In the genomic region with DNA sequence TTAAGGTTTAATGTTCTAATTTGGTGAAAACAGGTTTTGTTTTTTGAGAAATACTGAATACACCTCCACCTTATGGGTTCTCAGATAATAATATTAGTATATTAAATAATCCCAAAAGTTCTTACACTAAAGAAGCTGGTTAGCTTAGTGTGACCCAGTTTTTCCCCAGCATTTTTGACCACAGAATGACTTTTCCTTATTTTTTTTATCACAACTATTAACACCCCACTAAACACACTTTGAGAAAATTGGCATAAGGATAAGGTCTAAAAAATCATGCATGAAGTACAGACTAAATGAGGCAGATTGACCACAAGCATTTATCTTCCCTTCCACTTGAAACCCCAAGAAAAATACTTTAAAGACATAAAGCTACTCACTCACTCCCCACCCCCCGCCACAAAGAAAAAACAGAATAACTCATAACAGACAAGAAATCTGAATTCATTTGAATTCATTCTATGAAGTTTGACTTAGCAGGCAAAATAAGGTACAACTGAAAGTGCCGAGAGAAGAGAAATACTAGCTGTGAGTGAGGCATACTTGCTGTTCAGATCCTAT, we compare ENCODE assay signal across 19 cellular contexts. TPM values are rescaled to one million over a fixed set of nuclear protein-coding genes. Genes with fewer than 3 reads are reported as not detected.
DNase-seq lines count a peak whose midpoint lies in the region; ATAC-seq and TF ChIP-seq lines count a peak whose summit lies in the region.
"Had no signal": no experiment of that assay in that cellular context is flagged by ENCODE, and none has a peak within 500 bp of the region (broad histone marks: within the 10 kb centered on the region; RNA-seq: fewer than 3 reads in every experiment).

No MANE protein-coding gene starts in this region.

- H3K27ac ChIP-seq in MM.1S (ENCODE audit: low read length) (peak overlapping the region; percentile 2; the same call in 1 of the 2 replicates), hepatocyte (no peak overlapping the region)
- H3K27ac ChIP-seq: esophagus muscularis mucosa, tibial nerve had no signal

- H3K36me3 Mint-ChIP-seq in activated CD4-positive, alpha-beta T cell treated with anti-CD3 and anti-CD28 coated beads, Interleukin-2, amount 10 ng/mL, durations not matched to agents 24 days and 14 days (ENCODE audit: low read depth): no peaks in the 10 kb centered on the region
- H3K36me3 Mint-ChIP-seq in stimulated activated naive B cell treated with anti-CD40 and anti-IgM and Interleukin-4, amounts not matched to agents 10 μg/mL and 1 μg/mL and 100 μg/mL, for 72 hours: peaks cover 13 to 28% of the 10 kb centered on the region in 2 donors

- H3K9me3 Mint-ChIP-seq in activated CD4-positive, alpha-beta T cell treated with anti-CD3 and anti-CD28 coated beads, Interleukin-2, amount 10 ng/mL, durations not matched to agents 24 days and 14 days: peaks cover 5% of the 10 kb centered on the region
- peaks cover 5 to 7% of the 10 kb centered on the region in 2 donors for H3K9me3 Mint-ChIP-seq in stimulated activated naive B cell treated with anti-CD40 and anti-IgM and Interleukin-4, amounts not matched to agents 10 μg/mL and 1 μg/mL and 100 μg/mL, for 72 hours

- peak; percentile 18 to 40 for ATAC-seq in stimulated activated naive B cell treated with anti-CD40 and anti-IgM and Interleukin-4, amounts not matched to agents 10 μg/mL and 1 μg/mL and 100 μg/mL, for 72 hours (replicated peaks)
- ATAC-seq in GM18502 (IDR thresholded peaks at IDR 0.05; ENCODE audit: poor library complexity, unreplicated experiment): no peak
- no peak for ATAC-seq in HG02885 (IDR thresholded peaks at IDR 0.05; ENCODE audit: poor library complexity, unreplicated experiment)

- peak overlapping the region; percentile 43 for H3K27ac Mint-ChIP-seq in activated CD4-positive, alpha-beta T cell treated with anti-CD3 and anti-CD28 coated beads, Interleukin-2, amount 10 ng/mL, durations not matched to agents 24 days and 14 days
- H3K27ac Mint-ChIP-seq in stimulated activated naive B cell treated with anti-CD40 and anti-IgM and Interleukin-4, amounts not matched to agents 10 μg/mL and 1 μg/mL and 100 μg/mL, for 72 hours: peak overlapping the region; percentile 82

- H3K9ac ChIP-seq in MM.1S (ENCODE audit: low read length): no peak overlapping the region

- H3K9me2 ChIP-seq in MM.1S (replicated peaks; ENCODE audit: insufficient read depth, low read length) (no peaks in the 10 kb centered on the region), hepatocyte (replicated peaks; ENCODE audit: insufficient read depth) (no peaks in the 10 kb centered on the region)

- peak overlapping the region; percentile 24 for H3K4me3 Mint-ChIP-seq in activated CD4-positive, alpha-beta T cell treated with anti-CD3 and anti-CD28 coated beads, Interleukin-2, amount 10 ng/mL, durations not matched to agents 24 days and 14 days
- peak overlapping the region; percentile 56 to 60 for H3K4me3 Mint-ChIP-seq in stimulated activated naive B cell treated with anti-CD40 and anti-IgM and Interleukin-4, amounts not matched to agents 10 μg/mL and 1 μg/mL and 100 μg/mL, for 72 hours

- 93% methylated on average over 2 of the region's 2 CpGs for WGBS in hepatocyte (ENCODE audit: low lambda C conversion rate, missing lambda C conversion rate)

- in situ Hi-C loops in astrocyte of the spinal cord (cut with HindIII; ENCODE audit: low sequenced_read_pairs): no loop called here

- H4K20me1 ChIP-seq in MM.1S (ENCODE audit: insufficient read depth, low read length) (no peaks in the 10 kb centered on the region), hepatocyte (ENCODE audit: insufficient read depth, poor library complexity, severe bottlenecking) (no peaks in the 10 kb centered on the region)

- intact Hi-C loops in activated CD4-positive, alpha-beta T cell treated with anti-CD3 and anti-CD28 coated beads, Interleukin-2, amount 10 ng/mL, durations not matched to agents 24 days and 14 days (cut with micrococcal nuclease): loop anchor here (1.0 to 5.0 kb wide), 6 partner anchors 8 to 328 kb away; partner anchors contain the start of genes FAM3C and ING3

- TF ChIP-seq CTCF in MM.1S (IDR thresholded peaks at IDR 0.05; ENCODE audit: low read length): no peak
- TF ChIP-seq CTCF in astrocyte of the spinal cord (IDR thresholded peaks at IDR 0.05; ENCODE audit: low read depth, low read length): no peak
- TF ChIP-seq CTCF in hepatocyte (IDR thresholded peaks at IDR 0.05; ENCODE audit: poor library complexity): no peak

- no peaks in the 10 kb centered on the region for H3K79me2 ChIP-seq in MM.1S (ENCODE audit: low read length)
- no peaks in the 10 kb centered on the region for H3K79me2 ChIP-seq in hepatocyte

- H3K27me3 Mint-ChIP-seq in activated CD4-positive, alpha-beta T cell treated with anti-CD3 and anti-CD28 coated beads, Interleukin-2, amount 10 ng/mL, durations not matched to agents 24 days and 14 days: peaks cover 16% of the 10 kb centered on the region
- no peaks in the 10 kb centered on the region for H3K27me3 Mint-ChIP-seq in stimulated activated naive B cell treated with anti-CD40 and anti-IgM and Interleukin-4, amounts not matched to agents 10 μg/mL and 1 μg/mL and 100 μg/mL, for 72 hours

- H3K4me3 ChIP-seq in MM.1S (ENCODE audit: low read length) (0 out of 2 replicates have a peak overlapping the region, but pooled peaks have one; percentile 2), astrocyte of the spinal cord (ENCODE audit: low read depth, low read length) (no peak overlapping the region), hepatocyte (no peak overlapping the region)
- H3K4me3 ChIP-seq: esophagus muscularis mucosa, tibial nerve had no signal

- H3K36me3 ChIP-seq in MM.1S (replicated peaks; ENCODE audit: insufficient read depth, low read length) (no peaks in the 10 kb centered on the region), hepatocyte (replicated peaks; ENCODE audit: insufficient read depth, low read depth) (no peaks in the 10 kb centered on the region)

- H3K4me1 ChIP-seq in MM.1S (ENCODE audit: low read length) (peaks cover 26% of the 10 kb centered on the region), hepatocyte (ENCODE audit: insufficient read depth) (no peaks in the 10 kb centered on the region)
- H3K4me1 ChIP-seq: tibial nerve had no signal

- H3F3A ChIP-seq in MM.1S (ENCODE audit: insufficient read depth, low read length): peaks cover 16% of the 10 kb centered on the region

- peaks cover 19% of the 10 kb centered on the region for H3K4me1 Mint-ChIP-seq in activated CD4-positive, alpha-beta T cell treated with anti-CD3 and anti-CD28 coated beads, Interleukin-2, amount 10 ng/mL, durations not matched to agents 24 days and 14 days
- H3K4me1 Mint-ChIP-seq in stimulated activated naive B cell treated with anti-CD40 and anti-IgM and Interleukin-4, amounts not matched to agents 10 μg/mL and 1 μg/mL and 100 μg/mL, for 72 hours: peaks cover 28 to 51% of the 10 kb centered on the region in 2 donors

- no peak for DNase-seq in activated CD4-positive, alpha-beta T cell treated with anti-CD3 and anti-CD28 coated beads, Interleukin-2, amount 10 ng/mL, durations not matched to agents 24 days and 14 days
- DNase-seq in activated CD4-positive, alpha-beta T cell treated with anti-CD3 and anti-CD28 coated beads, Interleukin-2, amount 50 U/mL, for 4 hours: no peak
- DNase-seq in MM.1S: peak; percentile 45
- peak; percentile 65 for DNase-seq in astrocyte of the spinal cord (ENCODE audit: low read depth, low spot score)
- DNase-seq in stimulated activated naive B cell treated with anti-CD40 and anti-IgM and Interleukin-4, amounts not matched to agents 10 μg/mL and 1 μg/mL and 100 μg/mL, for 72 hours: no peak
- no peak for DNase-seq in hepatocyte (ENCODE audit: low spot score)
- DNase-seq: activated CD8-positive, alpha-beta memory T cell treated with anti-CD3 and anti-CD28 coated beads for 24 hours; cortex of kidney; H7; NCI-H1105 treated with DMSO at 0.1 percent for 48 hours; NCI-H524; T1000 had no signal

- H3K9me3 ChIP-seq in MM.1S (replicated peaks; ENCODE audit: insufficient read depth, low read length) (no peaks in the 10 kb centered on the region), hepatocyte (ENCODE audit: low read depth) (no peaks in the 10 kb centered on the region)
- H3K9me3 ChIP-seq: esophagus muscularis mucosa, tibial nerve had no signal

- H3K27me3 ChIP-seq in MM.1S (replicated peaks; ENCODE audit: insufficient read depth, low read length): no peaks in the 10 kb centered on the region
- no peaks in the 10 kb centered on the region for H3K27me3 ChIP-seq in hepatocyte
- H3K27me3 ChIP-seq: esophagus muscularis mucosa, tibial nerve had no signal

- H2AFZ ChIP-seq in MM.1S (ENCODE audit: low read length) (no peak overlapping the region), hepatocyte (no peak overlapping the region)

- H3K4me2 ChIP-seq in MM.1S (ENCODE audit: low read depth, low read length) (peak overlapping the region; percentile 36), hepatocyte (no peak overlapping the region)

RNA-seq across cellular contexts. Expression of gene WNT16, which starts 49.7 kb away (rescaled TPM):
- total RNA-seq in activated CD4-positive, alpha-beta T cell treated with anti-CD3 and anti-CD28 coated beads, Interleukin-2, amount 10 ng/mL, durations not matched to agents 24 days and 14 days: not detected in 2 replicates
- total RNA-seq in hepatocyte: 1.7 and 2.8 TPM in 2 replicates
- polyA plus RNA-seq in hepatocyte: 0.52 and 0.58 TPM in 2 replicates
- total RNA-seq: activated naive CD4-positive, alpha-beta T cell treated with anti-CD3 and anti-CD28 coated beads, Interleukin-2, amount 50 U/mL, for 72 hours; H7; HT1080; liver had no signal
- polyA plus RNA-seq: liver had no signal

Comparison
In these comparisons a context has a peak if more than half of its experiments do, and no peak if none do; other contexts are left out.
1. DNase-seq: peak in MM.1S (single experiment) and astrocyte of the spinal cord (single experiment); none in activated CD4-positive, alpha-beta T cell treated with anti-CD3 and anti-CD28 coated beads, Interleukin-2, amount 10 ng/mL, durations not matched to agents 24 days and 14 days (single experiment), activated CD4-positive, alpha-beta T cell treated with anti-CD3 and anti-CD28 coated beads, Interleukin-2, amount 50 U/mL, for 4 hours (0 of 2), stimulated activated naive B cell treated with anti-CD40 and anti-IgM and Interleukin-4, amounts not matched to agents 10 μg/mL and 1 μg/mL and 100 μg/mL, for 72 hours (single experiment) and hepatocyte (single experiment).
2. ATAC-seq: peak in stimulated activated naive B cell treated with anti-CD40 and anti-IgM and Interleukin-4, amounts not matched to agents 10 μg/mL and 1 μg/mL and 100 μg/mL, for 72 hours (2 of 2); none in GM18502 (single experiment) and HG02885 (single experiment).